In the genomic region with DNA sequence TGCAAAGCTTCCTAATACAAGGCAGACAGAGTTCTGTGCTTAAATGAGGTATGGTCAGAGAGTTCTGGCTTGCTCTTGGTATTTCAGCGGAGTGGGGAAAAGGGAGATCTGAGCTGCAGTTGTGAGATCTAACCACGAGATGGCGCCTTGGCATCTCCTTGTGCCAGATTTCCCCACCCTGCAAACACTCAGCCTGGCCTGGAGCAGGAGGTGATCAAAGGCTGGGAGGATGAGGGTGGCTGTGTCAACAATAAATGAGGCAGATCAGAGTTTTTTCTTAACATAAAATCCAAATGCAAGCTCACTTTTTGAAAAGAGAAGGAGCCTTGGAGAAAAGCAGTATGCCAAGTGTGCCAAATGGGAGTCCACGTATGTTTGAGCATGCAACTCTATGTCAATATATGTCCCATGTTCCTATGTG, we compare ENCODE assay signal across 1 cellular context.
TF ChIP-seq lines count a peak whose summit lies in the region.

No MANE protein-coding gene starts in this region.

TF ChIP-seq in HepG2, 621 proteins besides CTCF, POLR2A, EP300 and RAD21 (continued from another document):
- TF ChIP-seq, protein P1, sequence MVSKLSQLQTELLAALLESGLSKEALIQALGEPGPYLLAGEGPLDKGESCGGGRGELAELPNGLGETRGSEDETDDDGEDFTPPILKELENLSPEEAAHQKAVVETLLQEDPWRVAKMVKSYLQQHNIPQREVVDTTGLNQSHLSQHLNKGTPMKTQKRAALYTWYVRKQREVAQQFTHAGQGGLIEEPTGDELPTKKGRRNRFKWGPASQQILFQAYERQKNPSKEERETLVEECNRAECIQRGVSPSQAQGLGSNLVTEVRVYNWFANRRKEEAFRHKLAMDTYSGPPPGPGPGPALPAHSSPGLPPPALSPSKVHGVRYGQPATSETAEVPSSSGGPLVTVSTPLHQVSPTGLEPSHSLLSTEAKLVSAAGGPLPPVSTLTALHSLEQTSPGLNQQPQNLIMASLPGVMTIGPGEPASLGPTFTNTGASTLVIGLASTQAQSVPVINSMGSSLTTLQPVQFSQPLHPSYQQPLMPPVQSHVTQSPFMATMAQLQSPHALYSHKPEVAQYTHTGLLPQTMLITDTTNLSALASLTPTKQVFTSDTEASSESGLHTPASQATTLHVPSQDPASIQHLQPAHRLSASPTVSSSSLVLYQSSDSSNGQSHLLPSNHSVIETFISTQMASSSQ (IDR thresholded peaks at IDR 0.05; ENCODE audit: low read depth) = no peak
- TF ChIP-seq, protein P1 (CRISPR knock-in tag; IDR thresholded peaks at IDR 0.05; ENCODE audit: borderline replicate concordance) = no peak
- TF ChIP-seq SP2 (CRISPR knock-in tag; IDR thresholded peaks at IDR 0.05) = no peak
